10 cellular contexts compared by ENCODE assay signal in genomic region chr4:59818656-59819055, GRCh38.
DNase-seq lines count a peak whose midpoint lies in the region; ATAC-seq lines count a peak whose summit lies in the region.
"Had no signal": no experiment of that assay in that cellular context is flagged by ENCODE, and none has a peak within 500 bp of the region (broad histone marks: within the 10 kb centered on the region; RNA-seq: fewer than 3 reads in every experiment).

No MANE protein-coding gene starts in this region.

- H3K4me1 Mint-ChIP-seq in activated naive CD8-positive, alpha-beta T cell (ENCODE audit: low read depth), result no peaks in the 10 kb centered on the region
- H3K4me1 Mint-ChIP-seq in activated naive CD8-positive, alpha-beta T cell treated with anti-CD3 and anti-CD28 coated beads for 36 hours, result peaks cover 2% of the 10 kb centered on the region
- H3K4me1 Mint-ChIP-seq in activated CD8-positive, alpha-beta T cell treated with anti-CD3 and anti-CD28 coated beads, Interleukin-2, amount 10 ng/mL, durations not matched to agents 7 days and 5 days (ENCODE audit: low read depth), result no peaks in the 10 kb centered on the region

- H2AFZ ChIP-seq in GM23248, result no peak overlapping the region

- DNase-seq in activated naive CD8-positive, alpha-beta T cell treated with anti-CD3 and anti-CD28 coated beads for 36 hours, result no peak
- DNase-seq in activated CD8-positive, alpha-beta T cell treated with anti-CD3 and anti-CD28 coated beads, Interleukin-2, amount 10 ng/mL, durations not matched to agents 7 days and 5 days, result peak; percentile 21
- DNase-seq in GM23248 (no peak), NCI-H69 (lab: John Stamatoyannopoulos, UW) (no peak)

- peak overlapping the region; percentile 30 for H3K4me3 Mint-ChIP-seq in activated naive CD8-positive, alpha-beta T cell
- H3K4me3 Mint-ChIP-seq in activated naive CD8-positive, alpha-beta T cell treated with anti-CD3 and anti-CD28 coated beads for 36 hours, result no peak overlapping the region
- H3K4me3 Mint-ChIP-seq in activated CD8-positive, alpha-beta T cell treated with anti-CD3 and anti-CD28 coated beads, Interleukin-2, amount 10 ng/mL, durations not matched to agents 7 days and 5 days, result peak overlapping the region; percentile 66

- H3K27ac Mint-ChIP-seq in activated naive CD8-positive, alpha-beta T cell, result no peak overlapping the region
- H3K27ac Mint-ChIP-seq in activated naive CD8-positive, alpha-beta T cell treated with anti-CD3 and anti-CD28 coated beads for 36 hours, result no peak overlapping the region
- H3K27ac Mint-ChIP-seq in activated CD8-positive, alpha-beta T cell treated with anti-CD3 and anti-CD28 coated beads, Interleukin-2, amount 10 ng/mL, durations not matched to agents 7 days and 5 days, result no peak overlapping the region

- H4K20me1 ChIP-seq in GM23248 (ENCODE audit: insufficient read depth), result no peaks in the 10 kb centered on the region

- no peaks in the 10 kb centered on the region for H3K27me3 Mint-ChIP-seq in activated naive CD8-positive, alpha-beta T cell
- H3K27me3 Mint-ChIP-seq in activated naive CD8-positive, alpha-beta T cell treated with anti-CD3 and anti-CD28 coated beads for 36 hours, result no peaks in the 10 kb centered on the region
- H3K27me3 Mint-ChIP-seq in activated CD8-positive, alpha-beta T cell treated with anti-CD3 and anti-CD28 coated beads, Interleukin-2, amount 10 ng/mL, durations not matched to agents 7 days and 5 days (ENCODE audit: low read depth), result no peaks in the 10 kb centered on the region

- in situ Hi-C loops in GM23248 (cut with MboI), result no loop called here

- H3K36me3 ChIP-seq in skeletal muscle tissue (ENCODE audit: control insufficient read depth in 3 of 3, insufficient read depth in 3 of 3, low read length in 3 of 3), result no peaks in the 10 kb centered on the region
- H3K36me3 ChIP-seq in GM23248 (ENCODE audit: low read depth), result no peaks in the 10 kb centered on the region
- H3K36me3 ChIP-seq: thoracic aorta had no signal

- ATAC-seq in HG03159 (IDR thresholded peaks at IDR 0.05; ENCODE audit: unreplicated experiment) (peak; percentile 88), HG03025 (IDR thresholded peaks at IDR 0.05; ENCODE audit: low FRiP score, unreplicated experiment) (no peak)
- peak; percentile 64 for ATAC-seq in activated CD8-positive, alpha-beta T cell treated with anti-CD3 and anti-CD28 coated beads, Interleukin-2, amount 10 ng/mL, durations not matched to agents 7 days and 5 days

- no peaks in the 10 kb centered on the region for H3K79me2 ChIP-seq in GM23248 (ENCODE audit: insufficient read depth)

- H3K4me1 ChIP-seq in skeletal muscle tissue (ENCODE audit: control insufficient read depth in 3 of 3, insufficient read depth in 3 of 3, low read length in 3 of 3) (no peaks in the 10 kb centered on the region), GM23248 (ENCODE audit: insufficient read depth) (no peaks in the 10 kb centered on the region)

- no peaks in the 10 kb centered on the region for H3K9me2 ChIP-seq in GM23248 (ENCODE audit: insufficient read depth)

- POLR2A ChIA-PET in activated CD8-positive, alpha-beta T cell treated with anti-CD3 and anti-CD28 coated beads, Interleukin-2, amount 10 ng/mL, durations not matched to agents 7 days and 5 days (lab: Charles Lee), result no interaction called here

- H3K27me3 ChIP-seq in skeletal muscle tissue (ENCODE audit: control insufficient read depth in 3 of 3, insufficient read depth in 3 of 3, low read length in 3 of 3) (no peaks in the 10 kb centered on the region), GM23248 (replicated peaks; ENCODE audit: insufficient read depth) (no peaks in the 10 kb centered on the region)

- no peaks in the 10 kb centered on the region for H3K36me3 Mint-ChIP-seq in activated naive CD8-positive, alpha-beta T cell
- H3K36me3 Mint-ChIP-seq in activated naive CD8-positive, alpha-beta T cell treated with anti-CD3 and anti-CD28 coated beads for 36 hours, result no peaks in the 10 kb centered on the region
- no peaks in the 10 kb centered on the region for H3K36me3 Mint-ChIP-seq in activated CD8-positive, alpha-beta T cell treated with anti-CD3 and anti-CD28 coated beads, Interleukin-2, amount 10 ng/mL, durations not matched to agents 7 days and 5 days (ENCODE audit: low read depth)

- H3K9me3 Mint-ChIP-seq in activated naive CD8-positive, alpha-beta T cell (ENCODE audit: low read depth), result no peaks in the 10 kb centered on the region
- H3K9me3 Mint-ChIP-seq in activated naive CD8-positive, alpha-beta T cell treated with anti-CD3 and anti-CD28 coated beads for 36 hours, result peaks cover 3% of the 10 kb centered on the region
- no peaks in the 10 kb centered on the region for H3K9me3 Mint-ChIP-seq in activated CD8-positive, alpha-beta T cell treated with anti-CD3 and anti-CD28 coated beads, Interleukin-2, amount 10 ng/mL, durations not matched to agents 7 days and 5 days (ENCODE audit: insufficient read depth)

- no peak overlapping the region for H3K4me2 ChIP-seq in GM23248 (ENCODE audit: unreplicated experiment)

- H3K4me3 ChIP-seq in skeletal muscle tissue (ENCODE audit: low read length in 3 of 3), result peak overlapping the region in 2 of 3 donors; percentile 39 to 40
- H3K4me3 ChIP-seq in GM23248, result no peak overlapping the region
- H3K4me3 ChIP-seq: thoracic aorta had no signal

- no peak overlapping the region for H3K27ac ChIP-seq in skeletal muscle tissue (ENCODE audit: low read depth, low read length)
- no peak overlapping the region for H3K27ac ChIP-seq in GM23248
- H3K27ac ChIP-seq: thoracic aorta, VCaP had no signal

- WGBS in GM23248 (ENCODE audit: low coverage in 1 of 2, low lambda C conversion rate in 2 of 2, missing lambda C conversion rate in 2 of 2), 2 experiments, result 42 to 51% methylated on average over 7 of the region's 7 CpGs

- CTCF ChIA-PET in activated CD8-positive, alpha-beta T cell treated with anti-CD3 and anti-CD28 coated beads, Interleukin-2, amount 10 ng/mL, durations not matched to agents 7 days and 5 days (lab: Charles Lee), result no interaction called here

- no peak overlapping the region for H3K9ac ChIP-seq in skeletal muscle tissue (ENCODE audit: low read depth in 1 of 3, low read length in 3 of 3)
- H3K9ac ChIP-seq in GM23248, result no peak overlapping the region

- H3K9me3 ChIP-seq in skeletal muscle tissue (ENCODE audit: control insufficient read depth in 3 of 3, low read length in 3 of 3) (no peaks in the 10 kb centered on the region), GM23248 (ENCODE audit: low read depth) (no peaks in the 10 kb centered on the region)
- H3K9me3 ChIP-seq: thoracic aorta had no signal

- H3F3A ChIP-seq in GM23248 (ENCODE audit: insufficient read depth), result no peaks in the 10 kb centered on the region
